In the genomic region with DNA sequence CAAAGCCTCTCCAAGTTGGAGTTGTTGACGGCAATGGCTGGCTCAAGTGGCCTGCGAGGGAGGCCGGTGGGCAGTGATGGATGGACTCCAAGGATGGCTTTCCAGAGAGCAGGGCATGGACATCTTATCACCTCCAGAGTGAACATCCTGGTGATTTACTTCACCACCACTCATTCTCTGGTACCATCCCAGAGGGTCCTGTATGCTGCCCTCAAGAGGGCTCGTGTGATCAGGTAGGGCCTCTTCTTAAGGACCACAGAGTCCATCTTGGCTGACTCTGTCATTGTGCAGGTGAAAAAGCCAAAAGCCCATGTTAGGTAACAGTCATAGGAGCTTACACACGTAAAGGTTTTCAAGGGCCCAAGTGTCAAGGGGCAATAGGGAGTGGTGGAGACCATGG, we compare ENCODE assay signal across 31 cellular contexts.
A peak's percentile ranks its signal among the peaks of the same experiment; 100 is the strongest.
DNase-seq lines count a peak whose midpoint lies in the region; ATAC-seq and TF ChIP-seq lines count a peak whose summit lies in the region.
"Had no signal": no experiment of that assay in that cellular context is flagged by ENCODE, and none has a peak within 500 bp of the region (broad histone marks: within the 10 kb centered on the region; RNA-seq: fewer than 3 reads in every experiment).

No MANE protein-coding gene starts in this region.

- peak overlapping the region; percentile 42 for H2AK9ac ChIP-seq in IMR-90 (replicated peaks; ENCODE audit: low read depth, low read length, poor library complexity)

- H3K9me3 ChIP-seq in IMR-90 (ENCODE audit: control insufficient read depth, insufficient read depth, low read length) (no peaks in the 10 kb centered on the region), endodermal cell (ENCODE audit: control insufficient read depth, low read length) (no peaks in the 10 kb centered on the region), esophagus muscularis mucosa (no peaks in the 10 kb centered on the region)
- H3K9me3 ChIP-seq: A549, BE2C, BLaER1, Caco-2 had no signal

- no peak overlapping the region for H2BK20ac ChIP-seq in IMR-90 (ENCODE audit: low read depth, low read length)

- H3K9me1 ChIP-seq in IMR-90 (ENCODE audit: insufficient read depth, low read length), result no peaks in the 10 kb centered on the region

- TF ChIP-seq RAD21 in IMR-90 (IDR thresholded peaks at IDR 0.05; ENCODE audit: low read length), result no peak

- WGBS in IMR-90 (ENCODE audit: extremely low coverage in 2 of 2, insufficient read length in 1 of 2), 2 experiments, result 40% methylated on average over 3 of the region's 5 CpGs; no CpG with 5 or more reads in 1 of the 2 experiments
- 88 to 94% methylated on average over 4 to 5 of the region's 5 CpGs for WGBS in endodermal cell (ENCODE audit: insufficient coverage in 1 of 2, insufficient read length in 1 of 2), 2 experiments
- 74% methylated on average over 5 of the region's 5 CpGs for WGBS in esophagus muscularis mucosa

- H3K23ac ChIP-seq in IMR-90 (ENCODE audit: low read depth, low read length), result no peak overlapping the region

- no peak for TF ChIP-seq POLR2A in IMR-90 (IDR thresholded peaks at IDR 0.05; ENCODE audit: low read depth, low read length)
- no peak for TF ChIP-seq POLR2A in esophagus muscularis mucosa (IDR thresholded peaks at IDR 0.05; ENCODE audit: low read depth)

- no peak overlapping the region for H3K4me2 ChIP-seq in IMR-90 (ENCODE audit: low read depth, low read length)
- H3K4me2 ChIP-seq: A549; BLaER1; BLaER1 treated with 17β-estradiol and CSF1 and Interleukin-3, amounts not matched to agents 10 nM and 100 nM had no signal

- no peak overlapping the region for H2BK5ac ChIP-seq in IMR-90 (ENCODE audit: low read depth, low read length, poor library complexity, severe bottlenecking)

- H3K4me3 ChIP-seq in IMR-90 (ENCODE audit: insufficient read depth, low read depth, low read length) (no peak overlapping the region), endodermal cell (ENCODE audit: low read length) (no peak overlapping the region), esophagus muscularis mucosa (no peak overlapping the region)
- H3K4me3 ChIP-seq: A549; BLaER1; BLaER1 treated with 17β-estradiol and CSF1 and Interleukin-3, amounts not matched to agents 10 nM and 100 nM had no signal

- H4K8ac ChIP-seq in IMR-90 (ENCODE audit: low read depth in 2 of 2, low read length in 2 of 2), result no peak overlapping the region

- no peaks in the 10 kb centered on the region for H3K9me3 Mint-ChIP-seq in endodermal cell

- dilution Hi-C loops in IMR-90 (cut with HindIII; ENCODE audit: low sequenced_read_pairs, unreplicated experiment), result no loop called here

- H2BK15ac ChIP-seq in IMR-90 (ENCODE audit: low read depth, low read length), result no peak overlapping the region

- H4K20me1 ChIP-seq in IMR-90 (ENCODE audit: insufficient read depth, low read length), result no peaks in the 10 kb centered on the region
- H4K20me1 ChIP-seq: BLaER1; BLaER1 treated with 17β-estradiol and CSF1 and Interleukin-3, amounts not matched to agents 10 nM and 100 nM had no signal

- no peak overlapping the region for H4K91ac ChIP-seq in IMR-90 (ENCODE audit: insufficient read depth, low read depth, low read length)

- DNase-seq in IMR-90 (no peak), endodermal cell (peak; percentile 5), esophagus muscularis mucosa (ENCODE audit: extremely low spot score) (peak; percentile 64), ureter (ENCODE audit: low spot score) (peak; percentile 12), anterior cingulate cortex (lab: John Stamatoyannopoulos, UW) (no peak), NCI-H510A treated with DMSO at 0.1 percent for 48 hours (lab: John Stamatoyannopoulos, UW) (no peak)
- no peak for DNase-seq in stimulated activated CD4-positive, alpha-beta T cell treated with anti-CD3 and anti-CD28 coated beads, Interleukin-1b, Interleukin-23, amount 100 ng/mL, for 48 hours
- DNase-seq: 8988T; ACHN; AML-193; BE2C; Caco-2; Calu3; CD4-positive, alpha-beta memory T cell; CD4-positive, alpha-beta T cell; CD4-positive, CD25-positive, alpha-beta regulatory T cell; CD8-positive, alpha-beta memory T cell; CD8-positive, alpha-beta T cell; DMS153; DMS53; DMS79; DND-41; EL had no signal

- no peak overlapping the region for H3K4me3 Mint-ChIP-seq in endodermal cell
- H3K4me3 Mint-ChIP-seq: B cell; CD14-positive monocyte; CD4-positive, alpha-beta memory T cell; CD4-positive, alpha-beta T cell; CD4-positive, CD25-positive, alpha-beta regulatory T cell; CD8-positive, alpha-beta memory T cell; CD8-positive, alpha-beta T cell had no signal

- intact Hi-C loops in IMR-90 (cut with micrococcal nuclease) (no loop called here), esophagus muscularis mucosa (cut with DNase I) (no loop called here)

- TF ChIP-seq EP300 in esophagus muscularis mucosa (IDR thresholded peaks at IDR 0.05), result no peak

- H3K4me1 ChIP-seq in IMR-90 (ENCODE audit: control insufficient read depth, insufficient read depth, low read length) (no peaks in the 10 kb centered on the region), endodermal cell (ENCODE audit: control insufficient read depth, insufficient read depth, low read length) (no peaks in the 10 kb centered on the region), esophagus muscularis mucosa (no peaks in the 10 kb centered on the region)
- H3K4me1 ChIP-seq: A549; BE2C; BLaER1; BLaER1 treated with 17β-estradiol and CSF1 and Interleukin-3, amounts not matched to agents 10 nM and 100 nM; Caco-2 had no signal

- H3K9ac ChIP-seq in IMR-90 (ENCODE audit: low read depth, low read length) (no peak overlapping the region), endodermal cell (ENCODE audit: extremely low read depth, low read length, poor library complexity, severe bottlenecking) (no peak overlapping the region)
- H3K9ac ChIP-seq: BLaER1; BLaER1 treated with 17β-estradiol and CSF1 and Interleukin-3, amounts not matched to agents 10 nM and 100 nM had no signal

- H3K4me1 Mint-ChIP-seq in endodermal cell, result peaks cover 11% of the 10 kb centered on the region
- H3K4me1 Mint-ChIP-seq: B cell; CD14-positive monocyte; CD4-positive, alpha-beta memory T cell; CD4-positive, CD25-positive, alpha-beta regulatory T cell; CD8-positive, alpha-beta memory T cell had no signal

- no peak overlapping the region for H3K18ac ChIP-seq in IMR-90 (ENCODE audit: low read depth, low read length)

- POLR2A ChIA-PET in IMR-90 (lab: Charles Lee; ENCODE audit: unreplicated experiment), result no interaction called here

- no peaks in the 10 kb centered on the region for H3K36me3 Mint-ChIP-seq in endodermal cell (ENCODE audit: low read depth)
- H3K36me3 Mint-ChIP-seq: CD14-positive monocyte; CD4-positive, alpha-beta memory T cell; CD4-positive, CD25-positive, alpha-beta regulatory T cell; CD8-positive, alpha-beta memory T cell; CD8-positive, alpha-beta T cell had no signal

- no peak overlapping the region for H3K4ac ChIP-seq in IMR-90 (ENCODE audit: low read depth, low read length)

- in situ Hi-C loops in IMR-90 (cut with MboI; ENCODE audit: low sequenced_read_pairs), result no loop called here

- no peaks in the 10 kb centered on the region for H3K27me3 ChIP-seq in IMR-90 (ENCODE audit: control insufficient read depth, insufficient read depth, low read length)
- H3K27me3 ChIP-seq in endodermal cell (ENCODE audit: control insufficient read depth, insufficient read depth, low read length, poor library complexity, severe bottlenecking), result no peaks in the 10 kb centered on the region
- no peaks in the 10 kb centered on the region for H3K27me3 ChIP-seq in esophagus muscularis mucosa
- H3K27me3 ChIP-seq: BE2C; BLaER1; BLaER1 treated with 17β-estradiol and CSF1 and Interleukin-3, amounts not matched to agents 10 nM and 100 nM had no signal

- H2BK120ac ChIP-seq in IMR-90 (ENCODE audit: low read depth, low read length), result no peak overlapping the region

- H3K36me3 ChIP-seq in IMR-90 (ENCODE audit: control insufficient read depth, insufficient read depth, low read length) (no peaks in the 10 kb centered on the region), endodermal cell (ENCODE audit: control insufficient read depth, insufficient read depth, low read length) (no peaks in the 10 kb centered on the region), esophagus muscularis mucosa (no peaks in the 10 kb centered on the region)
- H3K36me3 ChIP-seq: BE2C; BLaER1; BLaER1 treated with 17β-estradiol and CSF1 and Interleukin-3, amounts not matched to agents 10 nM and 100 nM had no signal

- TF ChIP-seq CTCF in IMR-90 (conservative IDR thresholded peaks at IDR 0.05; ENCODE audit: low read depth, low read length) (no peak), endodermal cell (conservative IDR thresholded peaks at IDR 0.05) (no peak), esophagus muscularis mucosa (IDR thresholded peaks at IDR 0.05) (no peak)

- H2AK5ac ChIP-seq in IMR-90 (ENCODE audit: low read depth, low read length), result no peak overlapping the region

- H3K79me1 ChIP-seq in IMR-90 (ENCODE audit: low read depth in 1 of 2, low read length in 2 of 2), result no peaks in the 10 kb centered on the region

- no peak overlapping the region for H3K14ac ChIP-seq in IMR-90 (replicated peaks; ENCODE audit: low read depth, low read length)

- no peak overlapping the region for H3K56ac ChIP-seq in IMR-90 (ENCODE audit: extremely low read depth, insufficient read depth, low read length)

- H2AFZ ChIP-seq in IMR-90 (replicated peaks; ENCODE audit: low read length, poor library complexity), result no peak overlapping the region

- H3K27ac ChIP-seq in IMR-90 (ENCODE audit: insufficient read depth, low read length), result no peak overlapping the region
- no peak overlapping the region for H3K27ac ChIP-seq in endodermal cell (ENCODE audit: low read depth, low read length)
- no peak overlapping the region for H3K27ac ChIP-seq in esophagus muscularis mucosa (replicated peaks in 1 of 4)
- H3K27ac ChIP-seq: 22Rv1; A549; BLaER1; BLaER1 treated with 17β-estradiol and CSF1 and Interleukin-3, amounts not matched to agents 10 nM and 100 nM; C4-2B had no signal

- no peak overlapping the region for H3K27ac Mint-ChIP-seq in endodermal cell
- H3K27ac Mint-ChIP-seq: B cell; CD4-positive, alpha-beta memory T cell; CD4-positive, alpha-beta T cell; CD4-positive, CD25-positive, alpha-beta regulatory T cell; CD8-positive, alpha-beta memory T cell; CD8-positive, alpha-beta T cell had no signal

- CTCF ChIA-PET in IMR-90 (lab: Yijun Ruan, JAX), result no interaction called here

- peaks cover 4% of the 10 kb centered on the region for H3K27me3 Mint-ChIP-seq in endodermal cell (ENCODE audit: insufficient read depth)
- H3K27me3 Mint-ChIP-seq: B cell; CD4-positive, alpha-beta memory T cell; CD4-positive, alpha-beta T cell; CD4-positive, CD25-positive, alpha-beta regulatory T cell; CD8-positive, alpha-beta memory T cell had no signal

- ATAC-seq in IMR-90 (ENCODE audit: low read depth) (no peak), HG02852 (IDR thresholded peaks at IDR 0.05; ENCODE audit: unreplicated experiment) (no peak)
- ATAC-seq: A549; CD8-positive, alpha-beta T cell had no signal

- H4K5ac ChIP-seq in IMR-90 (ENCODE audit: low read depth, low read length), result no peak overlapping the region

- BruUV-seq in IMR-90 (replicated peaks; lab: Mats Ljungman, UMichigan), result no TSS peak

TF ChIP-seq in IMR-90, 13 proteins besides CTCF, POLR2A, EP300 and RAD21:
- TF ChIP-seq MAFK (IDR thresholded peaks at IDR 0.05; ENCODE audit: low read depth, low read length) (no peak), SMC3 (IDR thresholded peaks at IDR 0.05; ENCODE audit: low read depth, low read length) (no peak)

Comparison
In these comparisons a context has a peak if more than half of its experiments do, and no peak if none do; other contexts are left out.
1. DNase-seq: peak in endodermal cell (single experiment), esophagus muscularis mucosa (single experiment) and ureter (single experiment); none in IMR-90 (single experiment), anterior cingulate cortex (0 of 58), stimulated activated CD4-positive, alpha-beta T cell treated with anti-CD3 and anti-CD28 coated beads, Interleukin-1b, Interleukin-23, amount 100 ng/mL, for 48 hours (single experiment) and NCI-H510A treated with DMSO at 0.1 percent for 48 hours (single experiment).